ENCODE assay signal across 8 cellular contexts in the genomic region with DNA sequence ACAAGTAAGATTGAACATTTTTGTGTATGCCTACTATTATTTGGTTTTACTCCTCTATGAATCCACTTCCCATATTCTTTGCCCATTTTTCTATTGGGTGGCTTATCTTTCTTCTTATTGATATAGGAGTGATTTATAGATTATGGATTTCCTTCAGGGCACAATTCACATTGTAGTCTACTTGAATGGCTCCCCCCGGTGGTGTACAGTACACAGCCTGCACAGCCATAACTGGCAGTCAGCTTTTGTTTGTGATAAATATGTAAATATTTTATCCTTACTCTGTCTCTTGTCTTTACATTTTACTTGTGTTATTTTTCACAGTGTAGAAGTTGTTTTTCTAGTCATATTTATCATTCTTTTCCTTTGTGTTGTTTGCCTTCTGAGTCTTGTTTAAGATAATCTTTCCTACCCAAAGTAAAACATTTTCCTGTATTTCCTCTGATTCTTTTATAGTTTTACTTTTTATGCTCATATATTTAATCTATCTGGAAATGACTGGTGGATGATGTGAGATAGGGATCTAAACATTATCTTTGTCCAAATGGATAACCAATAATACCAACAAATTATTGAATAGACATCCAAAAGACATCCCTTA. TPM values are rescaled to one million over a fixed set of nuclear protein-coding genes. Genes with fewer than 3 reads are reported as not detected.
DNase-seq lines count a peak whose midpoint lies in the region; ATAC-seq and TF ChIP-seq lines count a peak whose summit lies in the region.

No MANE protein-coding gene starts in this region.

- BruUV-seq in IMR-90 (replicated peaks; lab: Mats Ljungman, UMichigan): no TSS peak

- H3K14ac ChIP-seq in IMR-90 (replicated peaks; ENCODE audit: low read depth, low read length) (no peak overlapping the region), mesenchymal stem cell (ENCODE audit: low read length in 2 of 2) (no peak overlapping the region)

- H3K18ac ChIP-seq in IMR-90 (ENCODE audit: low read depth, low read length) (no peak overlapping the region), mesenchymal stem cell (ENCODE audit: low read depth in 1 of 2, low read length in 2 of 2) (no peak overlapping the region)

- H3K9me3 ChIP-seq in IMR-90 (ENCODE audit: control insufficient read depth, insufficient read depth, low read length) (no peaks in the 10 kb centered on the region), mesenchymal stem cell (ENCODE audit: control insufficient read depth, low read length) (no peaks in the 10 kb centered on the region)

- peaks cover 8% of the 10 kb centered on the region for H3K4me1 Mint-ChIP-seq in activated naive CD8-positive, alpha-beta T cell treated with anti-CD3 and anti-CD28 coated beads, Interleukin-2, amount 50 U/mL, for 24 hours

- ATAC-seq in IMR-90 (ENCODE audit: low read depth): peak; percentile 78
- no peak for ATAC-seq in activated naive CD8-positive, alpha-beta T cell treated with anti-CD3 and anti-CD28 coated beads, Interleukin-2, amount 50 U/mL, for 24 hours

- H3K4me3 Mint-ChIP-seq in activated naive CD8-positive, alpha-beta T cell treated with anti-CD3 and anti-CD28 coated beads, Interleukin-2, amount 50 U/mL, for 24 hours: no peak overlapping the region

- H2BK120ac ChIP-seq in IMR-90 (ENCODE audit: low read depth, low read length): no peak overlapping the region
- H2BK120ac ChIP-seq in mesenchymal stem cell (ENCODE audit: low read depth, low read length): no peak overlapping the region

- H2BK5ac ChIP-seq in IMR-90 (ENCODE audit: low read depth, low read length, poor library complexity, severe bottlenecking): peak overlapping the region; percentile 42
- H2BK5ac ChIP-seq in mesenchymal stem cell (ENCODE audit: low read depth, low read length, poor library complexity, severe bottlenecking): no peak overlapping the region

- TF ChIP-seq RAD21 in IMR-90 (IDR thresholded peaks at IDR 0.05; ENCODE audit: low read length): peak; percentile 63

- H4K91ac ChIP-seq in IMR-90 (ENCODE audit: insufficient read depth, low read depth, low read length) (no peak overlapping the region), mesenchymal stem cell (ENCODE audit: low read length) (no peak overlapping the region)

- no peak for TF ChIP-seq POLR2A in IMR-90 (IDR thresholded peaks at IDR 0.05; ENCODE audit: low read depth, low read length)

- H4K5ac ChIP-seq in IMR-90 (ENCODE audit: low read depth, low read length): no peak overlapping the region

- peaks cover 2 to 8% of the 10 kb centered on the region in 2 experiments; a peak in 2 of 4 replicates for H3K79me1 ChIP-seq in IMR-90 (ENCODE audit: low read depth in 1 of 2, low read length in 2 of 2)
- no peaks in the 10 kb centered on the region for H3K79me1 ChIP-seq in mesenchymal stem cell (replicated peaks; ENCODE audit: low read length, poor library complexity, severe bottlenecking)

- CTCF ChIA-PET in IMR-90 (lab: Yijun Ruan, JAX): interaction anchor here (0.6 to 2.7 kb wide), 9 partner anchors 12 to 94 kb away, joined by 3 to 14 read pairs (median 4); no protein-coding TSS in a partner anchor

- H3K27ac Mint-ChIP-seq in activated naive CD8-positive, alpha-beta T cell treated with anti-CD3 and anti-CD28 coated beads, Interleukin-2, amount 50 U/mL, for 24 hours: no peak overlapping the region

- no peaks in the 10 kb centered on the region for H3K27me3 ChIP-seq in IMR-90 (ENCODE audit: control insufficient read depth, insufficient read depth, low read length)
- H3K27me3 ChIP-seq in mesenchymal stem cell (ENCODE audit: control insufficient read depth in 1 of 2, insufficient read depth in 1 of 2, low read length in 2 of 2): no peaks in the 10 kb centered on the region

- POLR2A ChIA-PET in IMR-90 (lab: Charles Lee; ENCODE audit: unreplicated experiment): interaction anchor here (1.0 kb wide), 1 partner anchor 27 kb away, joined by 3 read pairs; no protein-coding TSS in a partner anchor

- no CpG with 5 or more reads among the region's 1 CpG for WGBS in IMR-90 (ENCODE audit: extremely low coverage in 2 of 2, insufficient read length in 1 of 2), 2 experiments
- 100% methylated on average over 1 of the region's 1 CpG for WGBS in mesenchymal stem cell

- peak; percentile 42 for DNase-seq in AG08395 (ENCODE audit: low spot score)
- DNase-seq in IMR-90: no peak
- DNase-seq in activated naive CD8-positive, alpha-beta T cell treated with anti-CD3 and anti-CD28 coated beads, Interleukin-2, amount 50 U/mL, for 24 hours: peak; percentile 52
- peak; percentile 58 for DNase-seq in mesenchymal stem cell
- DNase-seq in occipital lobe (lab: John Stamatoyannopoulos, UW): no peak
- DNase-seq in foreskin melanocyte: no peak
- no peak for DNase-seq in NCI-H1105 (lab: John Stamatoyannopoulos, UW)
- DNase-seq in HuH-7 (ENCODE audit: low spot score): no peak

- H3K23ac ChIP-seq in IMR-90 (ENCODE audit: low read depth, low read length) (no peak overlapping the region), mesenchymal stem cell (ENCODE audit: low read length in 2 of 2) (no peak overlapping the region)

- 0 out of 2 replicates have a peak, but pooled peaks cover 2% of the 10 kb centered on the region for H3K9me1 ChIP-seq in IMR-90 (ENCODE audit: insufficient read depth, low read length)

- H3K27me3 Mint-ChIP-seq in activated naive CD8-positive, alpha-beta T cell treated with anti-CD3 and anti-CD28 coated beads, Interleukin-2, amount 50 U/mL, for 24 hours: no peaks in the 10 kb centered on the region

- no peak overlapping the region for H2BK12ac ChIP-seq in mesenchymal stem cell (ENCODE audit: low read length in 2 of 2)

- H3K9ac ChIP-seq in IMR-90 (ENCODE audit: low read depth, low read length) (no peak overlapping the region), mesenchymal stem cell (ENCODE audit: low read length) (peak overlapping the region; percentile 56)

- H4K20me1 ChIP-seq in IMR-90 (ENCODE audit: insufficient read depth, low read length): no peaks in the 10 kb centered on the region

- H3K4me2 ChIP-seq in IMR-90 (ENCODE audit: low read depth, low read length) (no peak overlapping the region), mesenchymal stem cell (ENCODE audit: low read length, poor library complexity, severe bottlenecking) (no peak overlapping the region)

- no peaks in the 10 kb centered on the region for H3K36me3 Mint-ChIP-seq in activated naive CD8-positive, alpha-beta T cell treated with anti-CD3 and anti-CD28 coated beads, Interleukin-2, amount 50 U/mL, for 24 hours (ENCODE audit: low read depth)

- TF ChIP-seq CTCF in IMR-90 (conservative IDR thresholded peaks at IDR 0.05; ENCODE audit: low read depth, low read length): peak; percentile 68

- no peak overlapping the region for H2BK20ac ChIP-seq in IMR-90 (ENCODE audit: low read depth, low read length)

- intact Hi-C loops in IMR-90 (cut with micrococcal nuclease): loop anchor here (1.0 to 5.0 kb wide), 2 partner anchors 65 to 123 kb away; no protein-coding TSS in a partner anchor

- H3K4ac ChIP-seq in IMR-90 (ENCODE audit: low read depth, low read length) (0 out of 2 replicates have a peak overlapping the region, but pooled peaks have one; percentile 27), mesenchymal stem cell (ENCODE audit: low read depth in 1 of 2, low read length in 2 of 2) (no peak overlapping the region)

- no peak overlapping the region for H3K27ac ChIP-seq in IMR-90 (ENCODE audit: insufficient read depth, low read length)
- no peak overlapping the region for H3K27ac ChIP-seq in mesenchymal stem cell (ENCODE audit: low read length, poor library complexity, severe bottlenecking)

- H3K4me3 ChIP-seq in IMR-90 (ENCODE audit: insufficient read depth, low read depth, low read length): no peak overlapping the region
- no peak overlapping the region for H3K4me3 ChIP-seq in mesenchymal stem cell (ENCODE audit: insufficient read depth in 1 of 2, low read depth in 1 of 2, low read length in 2 of 2)

- dilution Hi-C loops in IMR-90 (cut with HindIII; ENCODE audit: low sequenced_read_pairs, unreplicated experiment): no loop called here

- H2AK5ac ChIP-seq in IMR-90 (ENCODE audit: low read depth, low read length): no peak overlapping the region
- no peak overlapping the region for H2AK5ac ChIP-seq in mesenchymal stem cell (ENCODE audit: low read length, severe bottlenecking)

- no peak overlapping the region for H2AK9ac ChIP-seq in IMR-90 (replicated peaks; ENCODE audit: low read depth, low read length, poor library complexity)

- no peaks in the 10 kb centered on the region for H3K36me3 ChIP-seq in IMR-90 (ENCODE audit: control insufficient read depth, insufficient read depth, low read length)
- no peaks in the 10 kb centered on the region for H3K36me3 ChIP-seq in mesenchymal stem cell (ENCODE audit: control insufficient read depth in 1 of 2, insufficient read depth in 2 of 2, low read depth in 1 of 2, low read length in 2 of 2)

- H4K8ac ChIP-seq in IMR-90 (ENCODE audit: low read depth in 2 of 2, low read length in 2 of 2): peak overlapping the region in 1 of 2 experiments; percentile 14; a peak in 1 of 4 replicates
- H4K8ac ChIP-seq in mesenchymal stem cell (ENCODE audit: low read length): no peak overlapping the region

- no peak overlapping the region for H2AFZ ChIP-seq in IMR-90 (replicated peaks; ENCODE audit: low read length, poor library complexity)
- no peak overlapping the region for H2AFZ ChIP-seq in mesenchymal stem cell (ENCODE audit: low read depth, low read length)

- H3K4me1 ChIP-seq in IMR-90 (ENCODE audit: control insufficient read depth, insufficient read depth, low read length) (peaks cover 5% of the 10 kb centered on the region; the same call in 1 of the 2 replicates), mesenchymal stem cell (ENCODE audit: control insufficient read depth, insufficient read depth, low read depth, low read length) (no peaks in the 10 kb centered on the region)

- no peak overlapping the region for H3K56ac ChIP-seq in IMR-90 (ENCODE audit: extremely low read depth, insufficient read depth, low read length)

- no peaks in the 10 kb centered on the region for H3K9me3 Mint-ChIP-seq in activated naive CD8-positive, alpha-beta T cell treated with anti-CD3 and anti-CD28 coated beads, Interleukin-2, amount 50 U/mL, for 24 hours

- in situ Hi-C loops in IMR-90 (cut with MboI; ENCODE audit: low sequenced_read_pairs): no loop called here

- H2BK15ac ChIP-seq in IMR-90 (ENCODE audit: low read depth, low read length) (no peak overlapping the region), mesenchymal stem cell (ENCODE audit: low read depth, poor library complexity, severe bottlenecking) (no peak overlapping the region)

TF ChIP-seq in IMR-90, 13 proteins besides CTCF, POLR2A, EP300 and RAD21:
- TF ChIP-seq BHLHE40 (IDR thresholded peaks at IDR 0.05; ENCODE audit: low read depth, low read length) (no peak), RCOR1 (IDR thresholded peaks at IDR 0.05; ENCODE audit: insufficient replicate concordance, low read length) (no peak), CEBPB (IDR thresholded peaks at IDR 0.05; ENCODE audit: low read depth, low read length) (no peak), SMC3 (IDR thresholded peaks at IDR 0.05; ENCODE audit: low read depth, low read length) (peak; percentile 74), MAFK (IDR thresholded peaks at IDR 0.05; ENCODE audit: low read depth, low read length) (no peak)

RNA-seq across cellular contexts. Expression of gene CALD1, which starts 23.9 kb away (rescaled TPM):
- total RNA-seq in IMR-90 (2012; rRNA removed) (487 and 532 TPM in 2 replicates), occipital lobe (29.5 TPM)
- polyA plus RNA-seq in IMR-90 (2012; rRNA removed): 375 and 382 TPM in 2 replicates
- polyA plus RNA-seq in IMR-90 (2012; cell fraction: cytosol; rRNA removed): 140 and 308 TPM in 2 replicates
- polyA plus RNA-seq in IMR-90 (2012; cell fraction: nucleus; rRNA removed; ENCODE audit: low replicate concordance): 114 and 384 TPM in 2 replicates
- polyA plus RNA-seq in mesenchymal stem cell (2013, experiment 1 of 2): 820 TPM
- 785 TPM for polyA plus RNA-seq in mesenchymal stem cell (2013, experiment 2 of 2)

Comparison
In these comparisons a context has a peak if more than half of its experiments do, and no peak if none do; other contexts are left out.
1. DNase-seq: peak in AG08395 (single experiment), activated naive CD8-positive, alpha-beta T cell treated with anti-CD3 and anti-CD28 coated beads, Interleukin-2, amount 50 U/mL, for 24 hours (single experiment) and mesenchymal stem cell (single experiment); none in IMR-90 (single experiment), occipital lobe (single experiment), foreskin melanocyte (single experiment), NCI-H1105 (single experiment) and HuH-7 (single experiment).
2. RNA of gene CALD1, which starts 23.9 kb away (total RNA-seq): 487 to 532 TPM in IMR-90; 29.5 TPM in occipital lobe (single experiment); every median in the first group is over 10 times any median in the second.